In the genomic region with DNA sequence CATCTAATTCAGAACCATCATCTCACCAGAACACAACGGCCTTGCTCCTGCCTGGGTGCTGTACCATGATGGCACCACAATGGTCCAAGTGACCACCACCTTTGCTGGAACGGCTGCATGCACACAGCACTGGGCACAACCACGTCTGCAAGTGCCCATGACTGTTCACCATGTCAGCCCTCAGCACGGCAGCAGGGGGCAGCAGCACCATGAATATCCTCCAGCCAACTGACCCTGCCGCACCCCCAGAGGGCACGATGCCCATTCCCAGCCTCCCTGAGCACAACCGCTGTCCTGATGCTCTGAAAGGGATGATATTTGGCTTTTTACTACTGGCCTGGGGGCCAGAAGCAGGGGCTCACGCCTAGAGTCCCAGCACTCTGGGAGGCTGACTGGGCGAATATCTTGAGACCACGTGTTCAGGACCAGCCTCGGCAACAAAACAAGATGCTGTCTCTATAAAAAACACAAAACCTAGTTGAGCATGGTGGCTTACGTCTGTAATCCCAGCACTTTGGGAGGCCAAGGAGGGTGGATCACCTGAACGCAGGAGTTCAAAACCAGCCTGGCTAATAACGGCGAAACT, we compare ENCODE assay signal across 9 cellular contexts. TPM values are rescaled to one million over a fixed set of nuclear protein-coding genes. Genes with fewer than 3 reads are reported as not detected.
DNase-seq lines count a peak whose midpoint lies in the region; ATAC-seq, FAIRE-seq and TF ChIP-seq lines count a peak whose summit lies in the region.
"Had no signal": no experiment of that assay in that cellular context is flagged by ENCODE, and none has a peak within 500 bp of the region (broad histone marks: within the 10 kb centered on the region; RNA-seq: fewer than 3 reads in every experiment).

No MANE protein-coding gene starts in this region.

- POLR2A ChIA-PET in AG04449 (lab: Yijun Ruan, JAX) = no interaction called here

- H3K27me3 ChIP-seq in ascending aorta = no peaks in the 10 kb centered on the region
- no peaks in the 10 kb centered on the region for H3K27me3 ChIP-seq in right cardiac atrium (ENCODE audit: control insufficient read depth, insufficient read depth)
- H3K27me3 ChIP-seq in sigmoid colon = no peaks in the 10 kb centered on the region

- H3K36me3 ChIP-seq in ascending aorta = peaks cover 30 to 53% of the 10 kb centered on the region in 2 donors
- peaks cover 0 to 24% (median 7%) of the 10 kb centered on the region in 4 donors for H3K36me3 ChIP-seq in sigmoid colon

- no peaks in the 10 kb centered on the region for H3K4me1 ChIP-seq in ascending aorta
- no peaks in the 10 kb centered on the region for H3K4me1 ChIP-seq in right cardiac atrium (ENCODE audit: control insufficient read depth, insufficient read depth, low read length)
- peaks cover 0 to 17% (median 10%) of the 10 kb centered on the region in 4 donors for H3K4me1 ChIP-seq in sigmoid colon

- TF ChIP-seq CTCF in AG04449 (IDR thresholded peaks at IDR 0.05; ENCODE audit: insufficient read depth, low read length, missing control alignments) = peak; percentile 86
- TF ChIP-seq CTCF in ascending aorta (IDR thresholded peaks at IDR 0.05) = peak; percentile 64 to 81 (median 69)
- peak; percentile 65 to 70 (median 67) for TF ChIP-seq CTCF in sigmoid colon (IDR thresholded peaks at IDR 0.05)

- TF ChIP-seq POLR2A in GM12892 (IDR thresholded peaks at IDR 0.05; ENCODE audit: low read depth, low read length) = no peak
- TF ChIP-seq POLR2A in sigmoid colon (IDR thresholded peaks at IDR 0.05) = no peak

- 57% methylated on average over 15 of the region's 15 CpGs for WGBS in right cardiac atrium
- 52 to 67% methylated on average over 15 of the region's 15 CpGs for WGBS in sigmoid colon, 2 donors

- TF ChIP-seq EP300 in sigmoid colon (IDR thresholded peaks at IDR 0.05) = no peak

- DNase-seq in AG04449 (ENCODE audit: low read depth, low spot score) (no peak), GM12892 (ENCODE audit: insufficient read length) (peak; percentile 73), RCC 7860 (ENCODE audit: low spot score) (peak; percentile 32), ascending aorta (ENCODE audit: low spot score in 2 of 2) (peak in 1 of 2 donors; percentile 78), right cardiac atrium (peak; percentile 77 to 91 (median 88)), sigmoid colon (no peak), NCI-H345 (lab: John Stamatoyannopoulos, UW) (no peak)

- CTCF ChIA-PET in AG04449 (lab: Yijun Ruan, JAX) = interaction anchor here (0.6 to 2.9 kb wide), 11 partner anchors 10 to 91 kb away, joined by 3 to 22 read pairs (median 3); partner anchors contain the start of genes DEAF1 and TMEM80

- H3K9me3 ChIP-seq in ascending aorta = no peaks in the 10 kb centered on the region
- H3K9me3 ChIP-seq in right cardiac atrium (ENCODE audit: control insufficient read depth, low read length) = no peaks in the 10 kb centered on the region
- no peaks in the 10 kb centered on the region for H3K9me3 ChIP-seq in sigmoid colon

- ATAC-seq in right cardiac atrium (peak; percentile 78 to 79), HG03135 (IDR thresholded peaks at IDR 0.05; ENCODE audit: unreplicated experiment) (no peak)

- intact Hi-C loops in ascending aorta (cut with DNase I) = loop anchor here (1.0 kb wide), 2 partner anchors 61 to 66 kb away; no protein-coding TSS in a partner anchor
- intact Hi-C loops in right cardiac atrium (cut with DNase I) = loop anchor here (5.0 to 10.0 kb wide), 2 partner anchors 60 to 62 kb away; no protein-coding TSS in a partner anchor
- intact Hi-C loops in sigmoid colon (cut with DNase I) = loop anchor here (2.0 kb wide), 1 partner anchor 66 kb away; no protein-coding TSS in a partner anchor

- no peak overlapping the region for H3K27ac ChIP-seq in ascending aorta
- no peak overlapping the region for H3K27ac ChIP-seq in right cardiac atrium (ENCODE audit: low read length)
- H3K27ac ChIP-seq in sigmoid colon = no peak overlapping the region

- FAIRE-seq in GM12892 (lab: Jason Lieb, UNC) (peak; percentile 83), RCC 7860 (lab: Jason Lieb, UNC) (no peak)
- FAIRE-seq: endometrium had no signal

- no peak overlapping the region for H3K4me3 ChIP-seq in AG04449 (ENCODE audit: low read depth, low read length)
- no peak overlapping the region for H3K4me3 ChIP-seq in ascending aorta
- no peak overlapping the region for H3K4me3 ChIP-seq in right cardiac atrium (ENCODE audit: low read length)
- H3K4me3 ChIP-seq in sigmoid colon = no peak overlapping the region

RNA-seq across cellular contexts. Expression of gene DRD4, which starts 25.7 kb away (rescaled TPM):
- polyA plus RNA-seq in GM12892 (2012; ENCODE audit: missing spikeins) = not detected
- not detected for total RNA-seq in ascending aorta
- 1 to 10 TPM in 1 of 4 donors, under 1 TPM in 2, not detected in 1; 0.26 to 1.0 (median 0.29) TPM for total RNA-seq in right cardiac atrium
- polyA plus RNA-seq in right cardiac atrium = 0.14 TPM
- 1 to 10 TPM in 1 of 4 donors, under 1 TPM in 1, not detected in 2; 0.41 to 2.2 TPM for total RNA-seq in sigmoid colon
- under 1 TPM in 1 of 3 donors, not detected in 2; 0.28 TPM for polyA plus RNA-seq in sigmoid colon

RNA-seq across cellular contexts. Expression of gene DEAF1, which starts 32.2 kb away (rescaled TPM):
- 23.2 TPM for polyA plus RNA-seq in GM12892 (2012; ENCODE audit: missing spikeins)
- total RNA-seq in ascending aorta (60.5 TPM), right cardiac atrium (10 to 100 TPM; 18.2 to 25.2 (median 22.6) TPM), sigmoid colon (10 to 100 TPM; 15.1 to 29.6 (median 22.2) TPM)
- polyA plus RNA-seq in right cardiac atrium (17.5 TPM), sigmoid colon (10 to 100 TPM; 11.3 to 18.6 (median 14.4) TPM)

RNA-seq across cellular contexts. Expression of gene TMEM80, which starts 32.8 kb away (rescaled TPM):
- 13.3 TPM for polyA plus RNA-seq in GM12892 (2012; ENCODE audit: missing spikeins)
- total RNA-seq in ascending aorta (1.3 TPM), right cardiac atrium (10 to 100 TPM; 12.6 to 16.4 (median 14.3) TPM), sigmoid colon (10 to 100 TPM; 20.9 to 41.5 (median 39.6) TPM)
- polyA plus RNA-seq in right cardiac atrium (17.6 TPM), sigmoid colon (10 to 100 TPM in 2 of 3 donors, 1 to 10 TPM in 1; 7.9 to 27.6 (median 25.7) TPM)

RNA-seq across cellular contexts. Expression of gene SCT, which starts 35.8 kb away (rescaled TPM):
- not detected for polyA plus RNA-seq in GM12892 (2012; ENCODE audit: missing spikeins)
- total RNA-seq in ascending aorta = not detected
- total RNA-seq in right cardiac atrium = 1 to 10 TPM in 2 of 4 donors, under 1 TPM in 1, not detected in 1; 0.79 to 1.2 (median 1.1) TPM
- not detected for polyA plus RNA-seq in right cardiac atrium
- not detected for total RNA-seq in sigmoid colon
- 1 to 10 TPM in 1 of 3 donors, not detected in 2; 1.1 TPM for polyA plus RNA-seq in sigmoid colon

RNA-seq across cellular contexts. Expression of gene CDHR5, which starts 38.0 kb away (rescaled TPM):
- polyA plus RNA-seq in GM12892 (2012; ENCODE audit: missing spikeins) = 0.30 TPM
- 5.0 TPM for total RNA-seq in ascending aorta
- not detected for total RNA-seq in right cardiac atrium
- polyA plus RNA-seq in right cardiac atrium = 0.02 TPM
- 1 to 10 TPM in 2 of 4 donors, not detected in 2; 1.8 to 1.9 TPM for total RNA-seq in sigmoid colon
- 100 to 1,000 TPM in 1 of 3 donors, 10 to 100 TPM in 2; 18.0 to 136 (median 29.4) TPM for polyA plus RNA-seq in sigmoid colon

Comparison
In these comparisons a context has a peak if more than half of its experiments do, and no peak if none do; other contexts are left out.
1. DNase-seq: peak in GM12892 (single experiment), RCC 7860 (single experiment) and right cardiac atrium (3 of 3); none in AG04449 (single experiment), sigmoid colon (single experiment) and NCI-H345 (single experiment).
2. Peak in every context shown above with its lines, with median percentiles within 50 percentile points of each other: CTCF ChIP-seq.